Comparison of ENCODE assay signal across 21 cellular contexts in the genomic region with DNA sequence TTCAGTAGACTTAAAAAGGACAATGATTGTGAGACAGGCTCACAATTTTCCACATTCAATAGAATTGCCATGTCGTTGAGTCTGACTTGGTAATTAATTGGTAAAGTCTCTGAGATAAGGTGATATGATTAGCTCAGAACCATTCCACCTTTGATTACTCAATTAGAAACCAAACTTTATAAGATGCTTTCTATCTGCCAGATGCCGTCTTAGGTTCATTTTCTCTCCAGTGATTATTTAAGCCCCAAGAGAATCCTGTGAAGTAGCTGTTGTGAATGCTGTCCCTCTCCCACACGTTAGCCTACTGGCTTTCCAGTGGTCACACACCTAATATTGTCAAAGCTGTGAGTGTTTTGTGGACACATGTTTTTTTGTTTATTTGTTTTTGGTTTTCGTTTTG.
"Had no signal": no experiment of that assay in that cellular context is flagged by ENCODE, and none has a peak within 500 bp of the region (broad histone marks: within the 10 kb centered on the region; RNA-seq: fewer than 3 reads in every experiment).

No MANE protein-coding gene starts in this region.

- H3K79me2 ChIP-seq: hepatocyte had no signal

- H3K4me2 ChIP-seq: hepatocyte had no signal

- H2AFZ ChIP-seq: hepatocyte had no signal

- H3K36me3 ChIP-seq: left ventricle myocardium inferior, lower lobe of right lung, ovary, right atrium auricular region, sigmoid colon, tibial nerve had no signal

- ATAC-seq: left cardiac atrium; lower lobe of right lung; natural killer cell; stimulated activated naive B cell treated with anti-CD40 and anti-IgM and Interleukin-4, amounts not matched to agents 10 μg/mL and 1 μg/mL and 100 μg/mL, for 72 hours; stimulated activated naive CD8-positive, alpha-beta T cell treated with anti-CD3 and anti-CD28 coated beads, Interleukin-15, amount 100 ng/mL, for 72 hours had no signal

- DNase-seq: dorsolateral prefrontal cortex; effector CD8-positive, alpha-beta T cell; foreskin melanocyte; head of caudate nucleus; kidney; left cardiac atrium; left ventricle myocardium inferior; lower lobe of right lung; natural killer cell; nucleus accumbens; ovary; sigmoid colon; stimulated activated CD4-positive, alpha-beta T cell treated with anti-CD3 and anti-CD28 coated beads, Interleukin-2, amount 100 ng/mL, for 24 hours; stimulated activated CD4-positive, alpha-beta T cell treated with anti-CD3 and anti-CD28 coated beads, Interleukin-4, amount 100 ng/mL, for 4 hours; stimulated activated naive B cell treated with anti-CD40 and anti-IgM and Interleukin-4, amounts not matched to agents 10 μg/mL and 1 μg/mL and 100 μg/mL, for 72 hours; stimulated activated naive CD8-positive, alpha-beta T cell treated with anti-CD3 and anti-CD28 coated beads, Interleukin-15, amount 100 ng/mL, for 72 hours; testis had no signal

- H3K27me3 ChIP-seq: dorsolateral prefrontal cortex, hepatocyte, ovary, right atrium auricular region, sigmoid colon, testis, tibial nerve had no signal

- H3K4me1 ChIP-seq: left ventricle myocardium inferior, lower lobe of right lung, right atrium auricular region, sigmoid colon, testis, tibial nerve had no signal

- H3K27ac ChIP-seq: dorsolateral prefrontal cortex, hepatocyte, left ventricle myocardium inferior, lower lobe of right lung, ovary, right atrium auricular region, sigmoid colon, skin epidermis, testis, tibial nerve had no signal

- H3K9me3 ChIP-seq: lower lobe of right lung, ovary, right atrium auricular region, testis had no signal

- H3K4me3 ChIP-seq: dorsolateral prefrontal cortex, hepatocyte, left ventricle myocardium inferior, lower lobe of right lung, ovary, right atrium auricular region, sigmoid colon, skin epidermis, testis, tibial nerve had no signal
